25 cellular contexts compared by ENCODE assay signal in genomic region chr20:24665741-24666191, GRCh38.
DNase-seq lines count a peak whose midpoint lies in the region; ATAC-seq, FAIRE-seq and TF ChIP-seq lines count a peak whose summit lies in the region.
"Had no signal": no experiment of that assay in that cellular context is flagged by ENCODE, and none has a peak within 500 bp of the region (broad histone marks: within the 10 kb centered on the region; RNA-seq: fewer than 3 reads in every experiment).

No MANE protein-coding gene starts in this region.

- TF ChIP-seq POLR2A in thyroid gland (IDR thresholded peaks at IDR 0.05), result no peak

- no peak overlapping the region for H3K27ac Mint-ChIP-seq in WTC11

- DNase-seq in NCI-H82 (lab: John Stamatoyannopoulos, UW) (peak; percentile 15), NCI-H82 treated with DMSO at 0.1 percent for 48 hours (lab: John Stamatoyannopoulos, UW; ENCODE audit: unreplicated experiment) (no peak), WTC11 (ENCODE audit: low spot score) (no peak), mesenteric fat pad (ENCODE audit: low spot score) (peak; percentile 81), substantia nigra (lab: John Stamatoyannopoulos, UW) (no peak), small intestine (no peak), thyroid gland (no peak), NCI-H2171 (lab: John Stamatoyannopoulos, UW) (no peak)
- DNase-seq: ACHN; Calu3; CD8-positive, alpha-beta memory T cell; Karpas-422; NCI-H1417; NCI-H1694 treated with DMSO at 0.1 percent for 48 hours; NCI-H2081 treated with DMSO at 0.1 percent for 48 hours; NCI-H69; SIG-M5; SK-N-SH had no signal

- 0 out of 2 replicates have a peak, but pooled peaks cover 4% of the 10 kb centered on the region for H3K4me1 Mint-ChIP-seq in WTC11
- H3K4me1 Mint-ChIP-seq: CD8-positive, alpha-beta memory T cell had no signal

- intact Hi-C loops in thyroid gland (cut with DNase I), result no loop called here

- 0 out of 2 replicates have a peak, but pooled peaks cover 4% of the 10 kb centered on the region for H3K36me3 Mint-ChIP-seq in WTC11
- H3K36me3 Mint-ChIP-seq: CD8-positive, alpha-beta memory T cell had no signal

- H3K36me3 ChIP-seq in small intestine (ENCODE audit: control insufficient read depth in 2 of 2, insufficient read depth in 2 of 2, low read length in 2 of 2) (no peaks in the 10 kb centered on the region), thyroid gland (no peaks in the 10 kb centered on the region)
- H3K36me3 ChIP-seq: BLaER1 treated with 17β-estradiol and CSF1 and Interleukin-3, amounts not matched to agents 10 nM and 100 nM had no signal

- WGBS in small intestine, 3 donors, result 87 to 91% (median 88%) methylated on average over 14 to 15 of the region's 15 CpGs
- WGBS in thyroid gland, 2 donors, result 93% methylated on average over 15 of the region's 15 CpGs

- ATAC-seq in WTC11, result 0 out of 2 replicates have a peak, but pooled peaks have one; percentile 34

- H3K9me3 Mint-ChIP-seq in WTC11, result peaks cover 6% of the 10 kb centered on the region; the same call in 1 of the 2 replicates
- H3K9me3 Mint-ChIP-seq: CD8-positive, alpha-beta memory T cell had no signal

- H3K4me3 ChIP-seq in small intestine (ENCODE audit: low read depth in 1 of 2, low read length in 2 of 2) (no peak overlapping the region), thyroid gland (replicated peaks in 1 of 3) (no peak overlapping the region)
- H3K4me3 ChIP-seq: BLaER1 treated with 17β-estradiol and CSF1 and Interleukin-3, amounts not matched to agents 10 nM and 100 nM had no signal

- TF ChIP-seq CTCF in WTC11 (IDR thresholded peaks at IDR 0.05), result no peak
- no peak for TF ChIP-seq CTCF in thyroid gland (IDR thresholded peaks at IDR 0.05)

- POLR2A ChIA-PET in WTC11 (lab: Charles Lee), result no interaction called here

- no peak for FAIRE-seq in small intestine (lab: Jason Lieb, UNC)
- FAIRE-seq: G401.6, GM12892, GM18507, GM19239 had no signal

- H3K27ac ChIP-seq in substantia nigra (ENCODE audit: low read depth, low read length, poor library complexity, severe bottlenecking), result peak overlapping the region; percentile 16
- H3K27ac ChIP-seq in small intestine (ENCODE audit: low read depth in 1 of 2, low read length in 1 of 2), result no peak overlapping the region
- H3K27ac ChIP-seq in thyroid gland, result no peak overlapping the region
- H3K27ac ChIP-seq: 22Rv1; BLaER1 treated with 17β-estradiol and CSF1 and Interleukin-3, amounts not matched to agents 10 nM and 100 nM; RWPE1 had no signal

- H3K9me3 ChIP-seq in small intestine (ENCODE audit: control insufficient read depth, low read depth) (no peaks in the 10 kb centered on the region), thyroid gland (no peaks in the 10 kb centered on the region)
- H3K9me3 ChIP-seq: BLaER1 treated with 17β-estradiol and CSF1 and Interleukin-3, amounts not matched to agents 10 nM and 100 nM; SK-N-SH had no signal

- H3K27me3 ChIP-seq in small intestine (ENCODE audit: control insufficient read depth in 2 of 2, insufficient read depth in 2 of 2, low read length in 2 of 2) (no peaks in the 10 kb centered on the region), thyroid gland (no peaks in the 10 kb centered on the region)

- H3K4me1 ChIP-seq in small intestine (ENCODE audit: control insufficient read depth in 2 of 2, insufficient read depth in 1 of 2, low read depth in 1 of 2, low read length in 1 of 2) (no peaks in the 10 kb centered on the region), thyroid gland (no peaks in the 10 kb centered on the region)

- H3K4me3 Mint-ChIP-seq in WTC11, result no peak overlapping the region
- H3K4me3 Mint-ChIP-seq: CD8-positive, alpha-beta memory T cell had no signal

- CTCF ChIA-PET in WTC11 (lab: Charles Lee), result interaction anchor here (0.5 to 1.8 kb wide), 2 partner anchors 115 to 1458 kb away, joined by 4 to 7 read pairs; no protein-coding TSS in a partner anchor

- no peaks in the 10 kb centered on the region for H3K27me3 Mint-ChIP-seq in WTC11 (ENCODE audit: low read depth)

TF ChIP-seq in WTC11, 78 proteins besides CTCF, POLR2A, EP300 and RAD21:
- TF ChIP-seq ZBTB21 (CRISPR knock-in tag; IDR thresholded peaks at IDR 0.05; ENCODE audit: borderline replicate concordance), result no peak
- TF ChIP-seq ZNF532 (CRISPR knock-in tag; IDR thresholded peaks at IDR 0.05; ENCODE audit: borderline replicate concordance), result no peak
- no peak for TF ChIP-seq ZNF232 (CRISPR knock-in tag; IDR thresholded peaks at IDR 0.05)
- TF ChIP-seq JAZF1 (CRISPR knock-in tag; IDR thresholded peaks at IDR 0.05), result no peak
- no peak for TF ChIP-seq CREB1 (CRISPR knock-in tag; IDR thresholded peaks at IDR 0.05)
- TF ChIP-seq E2F5 (CRISPR knock-in tag; IDR thresholded peaks at IDR 0.05), result no peak
- no peak for TF ChIP-seq GRHL2 (CRISPR knock-in tag; IDR thresholded peaks at IDR 0.05; ENCODE audit: insufficient replicate concordance, severe bottlenecking)
- no peak for TF ChIP-seq FOXJ3 (CRISPR knock-in tag; IDR thresholded peaks at IDR 0.05; ENCODE audit: borderline replicate concordance)
- no peak for TF ChIP-seq OVOL2 (CRISPR knock-in tag; IDR thresholded peaks at IDR 0.05; ENCODE audit: borderline replicate concordance)
- no peak for TF ChIP-seq ERG (CRISPR knock-in tag; IDR thresholded peaks at IDR 0.05)

Comparison
In these comparisons a context has a peak if more than half of its experiments do, and no peak if none do; other contexts are left out.
1. DNase-seq: peak in NCI-H82 (single experiment) and mesenteric fat pad (single experiment); none in NCI-H82 treated with DMSO at 0.1 percent for 48 hours (single experiment), WTC11 (single experiment), substantia nigra (0 of 49), small intestine (single experiment), thyroid gland (0 of 2) and NCI-H2171 (single experiment).